Comparison of ENCODE assay signal across 8 cellular contexts in the genomic region with DNA sequence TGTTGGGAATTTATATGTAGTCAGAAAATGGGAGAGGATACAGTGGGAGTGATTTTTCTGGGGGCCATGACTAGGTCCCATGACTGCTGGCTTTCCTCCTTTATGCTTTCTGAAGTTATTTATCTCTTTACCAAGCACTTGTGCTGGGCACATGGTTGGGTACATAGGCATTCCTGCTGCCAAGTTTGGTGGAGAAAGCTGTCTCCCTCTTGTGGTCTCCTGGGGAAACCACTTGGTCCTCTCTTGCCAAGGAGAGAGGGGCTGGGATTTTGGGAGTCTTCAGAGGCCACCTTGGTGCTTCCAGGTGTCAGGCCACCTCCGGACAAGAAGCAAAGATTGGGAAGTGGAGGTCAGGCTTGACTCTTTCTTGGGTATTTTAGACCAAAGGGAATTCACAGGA.
DNase-seq lines count a peak whose midpoint lies in the region; ATAC-seq and TF ChIP-seq lines count a peak whose summit lies in the region.

No MANE protein-coding gene starts in this region.

- H3K4me1 ChIP-seq in left lung (no peaks in the 10 kb centered on the region), tibial nerve (no peaks in the 10 kb centered on the region)

- H3K9me3 ChIP-seq in left lung (peaks cover 0 to 8% of the 10 kb centered on the region in 2 donors), tibial nerve (peaks cover 0 to 13% (median 0%) of the 10 kb centered on the region in 4 donors)

- TF ChIP-seq CTCF in NB4 (IDR thresholded peaks at IDR 0.05; ENCODE audit: low read depth, low read length) (peak; percentile 52), left lung (IDR thresholded peaks at IDR 0.05) (peak; percentile 29 to 48), tibial nerve (IDR thresholded peaks at IDR 0.05) (peak in 2 of 5 experiments; percentile 22 to 25)

- H3K27ac Mint-ChIP-seq in activated naive CD4-positive, alpha-beta T cell treated with anti-CD3 and anti-CD28 coated beads, Interleukin-2, amount 10 ng/mL, durations not matched to agents 7 days and 5 days: no peak overlapping the region

- TF ChIP-seq POLR2A in NB4 (IDR thresholded peaks at IDR 0.05; ENCODE audit: extremely low read depth, insufficient read length) (no peak), tibial nerve (IDR thresholded peaks at IDR 0.05) (no peak)

- peaks cover 8% of the 10 kb centered on the region for H3K9me3 Mint-ChIP-seq in activated naive CD4-positive, alpha-beta T cell treated with anti-CD3 and anti-CD28 coated beads, Interleukin-2, amount 10 ng/mL, durations not matched to agents 7 days and 5 days

- H3K27me3 Mint-ChIP-seq in activated naive CD4-positive, alpha-beta T cell treated with anti-CD3 and anti-CD28 coated beads, Interleukin-2, amount 10 ng/mL, durations not matched to agents 7 days and 5 days: peaks cover 8% of the 10 kb centered on the region

- H3K27ac ChIP-seq in left lung (no peak overlapping the region), tibial nerve (no peak overlapping the region)

- H3K27me3 ChIP-seq in left lung (no peaks in the 10 kb centered on the region), tibial nerve (no peaks in the 10 kb centered on the region)

- CTCF ChIA-PET in activated naive CD4-positive, alpha-beta T cell treated with anti-CD3 and anti-CD28 coated beads, Interleukin-2, amount 10 ng/mL, durations not matched to agents 7 days and 5 days (lab: Charles Lee): interaction anchor here (2.6 kb wide), 1 partner anchor 320 kb away, joined by 17 read pairs; no protein-coding TSS in a partner anchor

- no peaks in the 10 kb centered on the region for H3K36me3 ChIP-seq in left lung
- no peaks in the 10 kb centered on the region for H3K36me3 ChIP-seq in tibial nerve

- H3K36me3 Mint-ChIP-seq in activated naive CD4-positive, alpha-beta T cell treated with anti-CD3 and anti-CD28 coated beads, Interleukin-2, amount 10 ng/mL, durations not matched to agents 7 days and 5 days: peaks cover 2% of the 10 kb centered on the region

- H3K4me1 Mint-ChIP-seq in activated naive CD4-positive, alpha-beta T cell treated with anti-CD3 and anti-CD28 coated beads, Interleukin-2, amount 10 ng/mL, durations not matched to agents 7 days and 5 days: no peaks in the 10 kb centered on the region

- DNase-seq in DMS53 (lab: John Stamatoyannopoulos, UW) (peak; percentile 44), DMS53 treated with DMSO at 0.1 percent for 48 hours (lab: John Stamatoyannopoulos, UW; ENCODE audit: unreplicated experiment) (no peak), NB4 (ENCODE audit: low read depth) (peak; percentile 55), left lung (no peak), tibial nerve (ENCODE audit: low spot score in 2 of 2) (no peak), DMS79 treated with DMSO at 0.1 percent for 48 hours (lab: John Stamatoyannopoulos, UW) (no peak)
- DNase-seq in activated naive CD4-positive, alpha-beta T cell treated with anti-CD3 and anti-CD28 coated beads, Interleukin-2, amount 10 ng/mL, durations not matched to agents 7 days and 5 days: peak; percentile 42

- TF ChIP-seq EP300 in tibial nerve (IDR thresholded peaks at IDR 0.05): no peak

- no peak overlapping the region for H3K4me3 Mint-ChIP-seq in activated naive CD4-positive, alpha-beta T cell treated with anti-CD3 and anti-CD28 coated beads, Interleukin-2, amount 10 ng/mL, durations not matched to agents 7 days and 5 days

- intact Hi-C loops in left lung (cut with DNase I): no loop called here

- WGBS in tibial nerve, 2 donors: 78 to 90% methylated on average over 1 of the region's 1 CpG

- H3K4me3 ChIP-seq in NB4 (ENCODE audit: low read depth, low read length) (no peak overlapping the region), left lung (no peak overlapping the region), tibial nerve (no peak overlapping the region)

- ATAC-seq in left lung: peak; percentile 65
- no peak for ATAC-seq in HG03565 (IDR thresholded peaks at IDR 0.05; ENCODE audit: unreplicated experiment)

Comparison
In these comparisons a context has a peak if more than half of its experiments do, and no peak if none do; other contexts are left out.
1. DNase-seq: peak in DMS53 (single experiment), NB4 (single experiment) and activated naive CD4-positive, alpha-beta T cell treated with anti-CD3 and anti-CD28 coated beads, Interleukin-2, amount 10 ng/mL, durations not matched to agents 7 days and 5 days (single experiment); none in DMS53 treated with DMSO at 0.1 percent for 48 hours (single experiment), left lung (0 of 2), tibial nerve (0 of 2) and DMS79 treated with DMSO at 0.1 percent for 48 hours (single experiment).